ENCODE assay signal across 8 cellular contexts in the genomic region with DNA sequence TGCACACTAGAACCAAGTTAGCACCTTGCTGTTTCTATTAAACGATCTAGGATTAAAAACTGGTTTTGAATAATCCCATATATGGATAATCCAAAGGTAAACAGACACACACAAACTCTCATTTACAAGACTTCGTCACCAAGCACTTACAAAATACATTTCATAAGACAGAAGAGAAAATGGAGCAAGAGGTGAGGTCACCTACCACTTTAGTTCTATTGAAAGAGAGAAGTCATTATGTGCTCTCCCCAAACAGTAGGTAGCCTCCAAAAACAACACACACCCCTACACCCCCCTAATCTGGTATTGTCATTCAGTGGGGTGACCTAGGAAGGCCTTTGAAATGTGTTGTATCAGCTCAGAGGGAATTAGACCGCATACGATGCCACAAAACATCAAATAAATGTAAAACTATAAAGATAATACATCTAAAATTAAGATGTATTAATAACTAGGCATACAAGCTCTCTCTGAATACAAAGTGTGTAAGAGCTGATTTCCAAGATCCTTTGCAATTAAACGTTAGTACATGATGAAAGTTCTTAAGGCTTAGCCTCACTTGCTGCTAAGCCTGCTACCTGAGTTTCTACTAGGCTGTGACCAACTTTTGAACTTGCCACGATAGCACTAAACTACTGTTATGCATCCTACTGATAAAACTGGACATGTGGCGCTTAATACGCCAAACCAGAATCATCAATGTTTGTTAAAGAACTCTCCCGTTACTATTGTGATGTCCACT. TPM values are rescaled to one million over a fixed set of nuclear protein-coding genes. Genes with fewer than 3 reads are reported as not detected.
DNase-seq lines count a peak whose midpoint lies in the region; ATAC-seq and TF ChIP-seq lines count a peak whose summit lies in the region.

No MANE protein-coding gene starts in this region.

- peaks cover 81% of the 10 kb centered on the region for H3K79me2 ChIP-seq in OCI-LY3 (ENCODE audit: low read length)

- peaks cover 15 to 48% (median 41%) of the 10 kb centered on the region in 4 donors for H3K4me1 Mint-ChIP-seq in CD4-positive, CD25-positive, alpha-beta regulatory T cell
- H3K4me1 Mint-ChIP-seq in mesothelial cell of epicardium = peaks cover 39% of the 10 kb centered on the region

- intact Hi-C loops in colonic mucosa (cut with DNase I) = no loop called here

- H4K20me1 ChIP-seq in OCI-LY3 (ENCODE audit: insufficient read depth, low read length) = peaks cover 32% of the 10 kb centered on the region

- H3K36me3 Mint-ChIP-seq in CD4-positive, CD25-positive, alpha-beta regulatory T cell = peaks cover 3% of the 10 kb centered on the region
- H3K36me3 Mint-ChIP-seq in mesothelial cell of epicardium = peaks cover 1% of the 10 kb centered on the region

- TF ChIP-seq CTCF in OCI-LY3 (IDR thresholded peaks at IDR 0.05; ENCODE audit: low read depth, low read length) (no peak), colonic mucosa (IDR thresholded peaks at IDR 0.05) (no peak), mesothelial cell of epicardium (IDR thresholded peaks at IDR 0.05; ENCODE audit: unreplicated experiment) (no peak)

- peaks cover 31% of the 10 kb centered on the region for H3K4me1 ChIP-seq in CD4-positive, CD25-positive, alpha-beta regulatory T cell (ENCODE audit: control insufficient read depth, insufficient read depth, low read length, poor library complexity, severe bottlenecking)
- H3K4me1 ChIP-seq in OCI-LY3 (ENCODE audit: low read length) = peaks cover 26% of the 10 kb centered on the region
- no peaks in the 10 kb centered on the region for H3K4me1 ChIP-seq in colonic mucosa

- H3K4me2 ChIP-seq in OCI-LY3 (ENCODE audit: low read length) = peak overlapping the region; percentile 81

- peaks cover 4% of the 10 kb centered on the region for H3K36me3 ChIP-seq in CD4-positive, CD25-positive, alpha-beta regulatory T cell (ENCODE audit: control insufficient read depth, insufficient read depth, low read length)
- peaks cover 38% of the 10 kb centered on the region for H3K36me3 ChIP-seq in OCI-LY3 (replicated peaks; ENCODE audit: low read depth, low read length)
- no peaks in the 10 kb centered on the region for H3K36me3 ChIP-seq in colonic mucosa

- no peaks in the 10 kb centered on the region for H3K27me3 ChIP-seq in CD4-positive, CD25-positive, alpha-beta regulatory T cell (ENCODE audit: control insufficient read depth, insufficient read depth, low read length)
- H3K27me3 ChIP-seq in OCI-LY3 (ENCODE audit: low read depth, low read length) = no peaks in the 10 kb centered on the region
- H3K27me3 ChIP-seq in colonic mucosa = no peaks in the 10 kb centered on the region

- H3K27ac Mint-ChIP-seq in CD4-positive, CD25-positive, alpha-beta regulatory T cell = peak overlapping the region; percentile 90 to 98 (median 93)
- peak overlapping the region; percentile 98 for H3K27ac Mint-ChIP-seq in mesothelial cell of epicardium

- peak overlapping the region; percentile 80 for H3K9ac ChIP-seq in OCI-LY3 (ENCODE audit: low read length)
- peak overlapping the region; percentile 90 to 99 for H3K9ac ChIP-seq in colonic mucosa (ENCODE audit: low read depth in 2 of 2, low read length in 2 of 2)

- no peak overlapping the region for H2AFZ ChIP-seq in OCI-LY3 (ENCODE audit: low read depth, low read length)

- no peaks in the 10 kb centered on the region for H3K9me3 ChIP-seq in CD4-positive, CD25-positive, alpha-beta regulatory T cell (ENCODE audit: control insufficient read depth in 2 of 2, low read length in 2 of 2)
- no peaks in the 10 kb centered on the region for H3K9me3 ChIP-seq in OCI-LY3 (ENCODE audit: insufficient read depth, low read length)
- no peaks in the 10 kb centered on the region for H3K9me3 ChIP-seq in colonic mucosa

- peak overlapping the region; percentile 94 to 99 (median 96) for H3K4me3 Mint-ChIP-seq in CD4-positive, CD25-positive, alpha-beta regulatory T cell
- peak overlapping the region; percentile 99 for H3K4me3 Mint-ChIP-seq in mesothelial cell of epicardium

- no peaks in the 10 kb centered on the region for H3K9me3 Mint-ChIP-seq in CD4-positive, CD25-positive, alpha-beta regulatory T cell
- no peaks in the 10 kb centered on the region for H3K9me3 Mint-ChIP-seq in mesothelial cell of epicardium

- peak in 2 of 3 donors; percentile 11 to 20 for DNase-seq in CD4-positive, CD25-positive, alpha-beta regulatory T cell
- DNase-seq in colonic mucosa (no peak), mesothelial cell of epicardium (ENCODE audit: low spot score in 2 of 2, unreplicated experiment in 2 of 2) (no peak), DMS114 treated with DMSO at 0.1 percent for 48 hours (lab: John Stamatoyannopoulos, UW; ENCODE audit: unreplicated experiment) (no peak), anterior cingulate cortex (lab: John Stamatoyannopoulos, UW) (no peak), iPS-NIHi7 (ENCODE audit: extremely low spot score) (no peak)

- ATAC-seq in CD4-positive, CD25-positive, alpha-beta regulatory T cell (ENCODE audit: low read depth in 2 of 2) = peak; percentile 22 to 24
- peak; percentile 18 for ATAC-seq in GM21786 (IDR thresholded peaks at IDR 0.05; ENCODE audit: unreplicated experiment)

- no peaks in the 10 kb centered on the region for H3K27me3 Mint-ChIP-seq in CD4-positive, CD25-positive, alpha-beta regulatory T cell
- H3K27me3 Mint-ChIP-seq in mesothelial cell of epicardium (ENCODE audit: low read depth) = no peaks in the 10 kb centered on the region

- peak overlapping the region; percentile 84 for H3K4me3 ChIP-seq in CD4-positive, CD25-positive, alpha-beta regulatory T cell (ENCODE audit: low read depth, low read length)
- H3K4me3 ChIP-seq in OCI-LY3 (ENCODE audit: low read length) (peak overlapping the region; percentile 97), colonic mucosa (peak overlapping the region; percentile 81)

- peak overlapping the region; percentile 74 for H3K27ac ChIP-seq in CD4-positive, CD25-positive, alpha-beta regulatory T cell (ENCODE audit: insufficient read depth, low read length, poor library complexity, severe bottlenecking)
- H3K27ac ChIP-seq in OCI-LY3 (ENCODE audit: low read length) (peak overlapping the region; percentile 63), colonic mucosa (peak overlapping the region; percentile 81)

RNA-seq across cellular contexts. Expression of gene SRPK1, which starts 1.6 kb away (rescaled TPM):
- total RNA-seq in CD4-positive, CD25-positive, alpha-beta regulatory T cell = 47.0 TPM
- polyA plus RNA-seq in CD4-positive, CD25-positive, alpha-beta regulatory T cell = 10 to 100 TPM; 53.5 to 65.4 (median 57.8) TPM
- total RNA-seq in colonic mucosa = 100 to 1,000 TPM in 1 of 2 donors, 10 to 100 TPM in 1; 89.4 to 111 TPM
- total RNA-seq in mesothelial cell of epicardium = 70.2 to 71.9 TPM (median 71.0 TPM) in 3 replicates

Comparison
In these comparisons a context has a peak if more than half of its experiments do, and no peak if none do; other contexts are left out.
1. DNase-seq: peak in CD4-positive, CD25-positive, alpha-beta regulatory T cell (2 of 3); none in colonic mucosa (single experiment), mesothelial cell of epicardium (0 of 2), DMS114 treated with DMSO at 0.1 percent for 48 hours (single experiment), anterior cingulate cortex (0 of 58) and iPS-NIHi7 (single experiment).
2. Peak in every context shown above with its lines, with median percentiles within 50 percentile points of each other: H3K27ac ChIP-seq and H3K4me3 ChIP-seq.